21 cellular contexts compared by ENCODE assay signal in the genomic region with DNA sequence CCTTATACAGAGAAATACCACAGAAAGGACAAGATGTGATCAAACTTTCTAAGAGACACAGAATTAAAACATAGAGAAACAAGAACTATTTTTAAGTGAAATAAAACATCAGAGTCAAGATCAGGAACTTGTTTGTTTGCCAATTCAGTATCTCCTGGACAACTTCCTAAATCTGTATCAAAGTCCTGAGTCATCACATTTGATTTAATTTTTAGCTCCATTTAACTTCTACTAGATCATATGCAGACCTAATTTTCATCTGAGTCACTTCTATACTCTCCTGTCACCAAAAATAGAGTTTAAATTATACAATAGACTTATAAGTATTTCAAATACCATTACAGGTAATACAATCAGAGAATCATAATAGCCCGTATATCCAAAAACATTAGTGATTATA.
DNase-seq lines count a peak whose midpoint lies in the region; ATAC-seq, FAIRE-seq and TF ChIP-seq lines count a peak whose summit lies in the region.
"Had no signal": no experiment of that assay in that cellular context is flagged by ENCODE, and none has a peak within 500 bp of the region (broad histone marks: within the 10 kb centered on the region; RNA-seq: fewer than 3 reads in every experiment).

No MANE protein-coding gene starts in this region.

- no peaks in the 10 kb centered on the region for H3K79me2 ChIP-seq in OCI-LY7 (ENCODE audit: insufficient read depth, low read depth, low read length)

- H3K36me3 Mint-ChIP-seq in stimulated activated effector memory CD8-positive, alpha-beta T cell treated with anti-CD3 and anti-CD28 coated beads, Interleukin-12 subunit alpha, Interleukin-12 subunit beta, amount 100 ng/mL, for 72 hours, result no peaks in the 10 kb centered on the region

- no peak overlapping the region for H3K4me2 ChIP-seq in A549
- H3K4me2 ChIP-seq in OCI-LY7 (ENCODE audit: low read length), result no peak overlapping the region

- H3K4me3 Mint-ChIP-seq in stimulated activated effector memory CD8-positive, alpha-beta T cell treated with anti-CD3 and anti-CD28 coated beads, Interleukin-12 subunit alpha, Interleukin-12 subunit beta, amount 100 ng/mL, for 72 hours, result no peak overlapping the region

- H3K27ac Mint-ChIP-seq in stimulated activated effector memory CD8-positive, alpha-beta T cell treated with anti-CD3 and anti-CD28 coated beads, Interleukin-12 subunit alpha, Interleukin-12 subunit beta, amount 100 ng/mL, for 72 hours, result no peak overlapping the region

- H3K9me3 Mint-ChIP-seq in stimulated activated effector memory CD8-positive, alpha-beta T cell treated with anti-CD3 and anti-CD28 coated beads, Interleukin-12 subunit alpha, Interleukin-12 subunit beta, amount 100 ng/mL, for 72 hours, result peaks cover 6% of the 10 kb centered on the region

- TF ChIP-seq EP300 in A549 (IDR thresholded peaks at IDR 0.05), result no peak

- intact Hi-C loops in ascending aorta (cut with DNase I), result no loop called here
- intact Hi-C loops in OCI-LY7 (cut with micrococcal nuclease; ENCODE audit: unreplicated experiment), result no loop called here

- H4K20me1 ChIP-seq in OCI-LY7 (ENCODE audit: insufficient read depth, low read length), result no peaks in the 10 kb centered on the region

- no peak for TF ChIP-seq POLR2A in A549 (IDR thresholded peaks at IDR 0.05; ENCODE audit: low read length)

- H3K36me3 ChIP-seq in ascending aorta (no peaks in the 10 kb centered on the region), OCI-LY7 (ENCODE audit: insufficient read depth, low read length) (no peaks in the 10 kb centered on the region)

- WGBS in A549 (ENCODE audit: missing lambda C conversion rate), result 41% methylated on average over 1 of the region's 1 CpG

- H2AFZ ChIP-seq in OCI-LY7 (ENCODE audit: low read length), result no peak overlapping the region

- H3K4me1 Mint-ChIP-seq in stimulated activated effector memory CD8-positive, alpha-beta T cell treated with anti-CD3 and anti-CD28 coated beads, Interleukin-12 subunit alpha, Interleukin-12 subunit beta, amount 100 ng/mL, for 72 hours, result peaks cover 7% of the 10 kb centered on the region

- H3K27ac ChIP-seq in A549 (no peak overlapping the region), ascending aorta (peak overlapping the region; percentile 31 to 42), OCI-LY7 (ENCODE audit: low read depth, low read length, poor library complexity, severe bottlenecking) (no peak overlapping the region)
- H3K27ac ChIP-seq: C4-2B had no signal

- 0 out of 2 replicates have a peak, but pooled peaks cover 4% of the 10 kb centered on the region for H3K9me2 ChIP-seq in OCI-LY7 (ENCODE audit: insufficient read depth, low read length)

- H3K4me1 ChIP-seq in A549 (no peaks in the 10 kb centered on the region), ascending aorta (peaks cover 0 to 7% of the 10 kb centered on the region in 2 donors), OCI-LY7 (ENCODE audit: insufficient read depth, low read length, poor library complexity, severe bottlenecking) (no peaks in the 10 kb centered on the region)

- H3K9me3 ChIP-seq in A549, result no peaks in the 10 kb centered on the region
- no peaks in the 10 kb centered on the region for H3K9me3 ChIP-seq in ascending aorta
- no peaks in the 10 kb centered on the region for H3K9me3 ChIP-seq in OCI-LY7 (ENCODE audit: low read length)

- DNase-seq in A549 (ENCODE audit: low read depth in 1 of 2, low spot score in 1 of 2) (no peak), OCI-M1 (lab: John Stamatoyannopoulos, UW) (peak; percentile 46), ascending aorta (ENCODE audit: low spot score in 2 of 2) (no peak), fibroblast of peridontal ligament (ENCODE audit: extremely low read depth) (peak; percentile 48), activated gamma-delta T cell treated with Interleukin-2 at 50 U/mL for 16 hours (no peak), OCI-LY7 (ENCODE audit: low spot score) (no peak)
- no peak for DNase-seq in stimulated activated effector memory CD8-positive, alpha-beta T cell treated with anti-CD3 and anti-CD28 coated beads, Interleukin-12 subunit alpha, Interleukin-12 subunit beta, amount 100 ng/mL, for 72 hours (ENCODE audit: low spot score in 2 of 2)
- DNase-seq: DMS53, GDM1, KBM-7, NCI-H1105, NCI-H2081, NCI-H2171, NCI-H524 treated with DMSO at 0.1 percent for 48 hours, NCI-H82, Right ventricle myocardium superior had no signal

- CTCF ChIA-PET in A549 (lab: Yijun Ruan, JAX), result no interaction called here
- CTCF ChIA-PET in OCI-LY7 (lab: Charles Lee; ENCODE audit: unreplicated experiment), result no interaction called here

- FAIRE-seq in A549 (lab: Jason Lieb, UNC), result no peak
- FAIRE-seq: D721Med, GM19239, H54 had no signal

- POLR2A ChIA-PET in A549 (lab: Yijun Ruan, JAX), result no interaction called here
- POLR2A ChIA-PET in OCI-LY7 (lab: Charles Lee), result interaction anchor here (0.5 to 0.8 kb wide), 2 partner anchors 26 to 50 kb away, joined by 3 read pairs; no protein-coding TSS in a partner anchor

- BruUV-seq in OCI-LY7 (replicated peaks; lab: Mats Ljungman, UMichigan), result no TSS peak

- ATAC-seq in A549 (no peak), GM21390 (IDR thresholded peaks at IDR 0.05; ENCODE audit: unreplicated experiment) (no peak)
- no peak for ATAC-seq in stimulated activated effector memory CD8-positive, alpha-beta T cell treated with anti-CD3 and anti-CD28 coated beads, Interleukin-12 subunit alpha, Interleukin-12 subunit beta, amount 100 ng/mL, for 72 hours

- no peak overlapping the region for H3K4me3 ChIP-seq in A549
- H3K4me3 ChIP-seq in ascending aorta, result no peak overlapping the region
- H3K4me3 ChIP-seq in OCI-LY7 (ENCODE audit: low read depth, low read length, poor library complexity, severe bottlenecking), result no peak overlapping the region

- TF ChIP-seq CTCF in A549 (IDR thresholded peaks at IDR 0.05) (no peak), ascending aorta (IDR thresholded peaks at IDR 0.05) (no peak), OCI-LY7 (conservative IDR thresholded peaks at IDR 0.05; ENCODE audit: low read length) (no peak)

- no peak for TF ChIP-seq RAD21 in A549 (conservative IDR thresholded peaks at IDR 0.05 in 1 of 2, IDR thresholded peaks at IDR 0.05 in 1 of 2)

- H3K27me3 ChIP-seq in ascending aorta, result no peaks in the 10 kb centered on the region

TF ChIP-seq in A549, 52 proteins besides CTCF, POLR2A, EP300 and RAD21:
- TF ChIP-seq JUN (IDR thresholded peaks at IDR 0.05) (no peak), RNF2 (IDR thresholded peaks at IDR 0.05; ENCODE audit: borderline replicate concordance, low read depth) (no peak), CHD4 (IDR thresholded peaks at IDR 0.05; ENCODE audit: borderline replicate concordance) (no peak), MAFK (IDR thresholded peaks at IDR 0.05; ENCODE audit: partially characterized antibody) (peak; percentile 76)
- TF ChIP-seq, protein P1, sequence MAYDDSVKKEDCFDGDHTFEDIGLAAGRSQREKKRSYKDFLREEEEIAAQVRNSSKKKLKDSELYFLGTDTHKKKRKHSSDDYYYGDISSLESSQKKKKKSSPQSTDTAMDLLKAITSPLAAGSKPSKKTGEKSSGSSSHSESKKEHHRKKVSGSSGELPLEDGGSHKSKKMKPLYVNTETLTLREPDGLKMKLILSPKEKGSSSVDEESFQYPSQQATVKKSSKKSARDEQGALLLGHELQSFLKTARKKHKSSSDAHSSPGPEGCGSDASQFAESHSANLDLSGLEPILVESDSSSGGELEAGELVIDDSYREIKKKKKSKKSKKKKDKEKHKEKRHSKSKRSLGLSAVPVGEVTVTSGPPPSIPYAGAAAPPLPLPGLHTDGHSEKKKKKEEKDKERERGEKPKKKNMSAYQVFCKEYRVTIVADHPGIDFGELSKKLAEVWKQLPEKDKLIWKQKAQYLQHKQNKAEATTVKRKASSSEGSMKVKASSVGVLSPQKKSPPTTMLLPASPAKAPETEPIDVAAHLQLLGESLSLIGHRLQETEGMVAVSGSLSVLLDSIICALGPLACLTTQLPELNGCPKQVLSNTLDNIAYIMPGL (CRISPR knock-in tag; IDR thresholded peaks at IDR 0.05; ENCODE audit: borderline replicate concordance), result no peak
- TF ChIP-seq, protein P2, sequence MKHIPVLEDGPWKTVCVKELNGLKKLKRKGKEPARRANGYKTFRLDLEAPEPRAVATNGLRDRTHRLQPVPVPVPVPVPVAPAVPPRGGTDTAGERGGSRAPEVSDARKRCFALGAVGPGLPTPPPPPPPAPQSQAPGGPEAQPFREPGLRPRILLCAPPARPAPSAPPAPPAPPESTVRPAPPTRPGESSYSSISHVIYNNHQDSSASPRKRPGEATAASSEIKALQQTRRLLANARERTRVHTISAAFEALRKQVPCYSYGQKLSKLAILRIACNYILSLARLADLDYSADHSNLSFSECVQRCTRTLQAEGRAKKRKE (CRISPR knock-in tag; IDR thresholded peaks at IDR 0.05; ENCODE audit: low read depth), result no peak

Comparison
In these comparisons a context has a peak if more than half of its experiments do, and no peak if none do; other contexts are left out.
1. DNase-seq: peak in OCI-M1 (single experiment) and fibroblast of peridontal ligament (single experiment); none in A549 (0 of 2), ascending aorta (0 of 2), activated gamma-delta T cell treated with Interleukin-2 at 50 U/mL for 16 hours (single experiment), stimulated activated effector memory CD8-positive, alpha-beta T cell treated with anti-CD3 and anti-CD28 coated beads, Interleukin-12 subunit alpha, Interleukin-12 subunit beta, amount 100 ng/mL, for 72 hours (0 of 2) and OCI-LY7 (single experiment).
2. H3K27ac ChIP-seq: peak in ascending aorta (2 of 2); none in A549 (0 of 2) and OCI-LY7 (single experiment).